In the genomic region with DNA sequence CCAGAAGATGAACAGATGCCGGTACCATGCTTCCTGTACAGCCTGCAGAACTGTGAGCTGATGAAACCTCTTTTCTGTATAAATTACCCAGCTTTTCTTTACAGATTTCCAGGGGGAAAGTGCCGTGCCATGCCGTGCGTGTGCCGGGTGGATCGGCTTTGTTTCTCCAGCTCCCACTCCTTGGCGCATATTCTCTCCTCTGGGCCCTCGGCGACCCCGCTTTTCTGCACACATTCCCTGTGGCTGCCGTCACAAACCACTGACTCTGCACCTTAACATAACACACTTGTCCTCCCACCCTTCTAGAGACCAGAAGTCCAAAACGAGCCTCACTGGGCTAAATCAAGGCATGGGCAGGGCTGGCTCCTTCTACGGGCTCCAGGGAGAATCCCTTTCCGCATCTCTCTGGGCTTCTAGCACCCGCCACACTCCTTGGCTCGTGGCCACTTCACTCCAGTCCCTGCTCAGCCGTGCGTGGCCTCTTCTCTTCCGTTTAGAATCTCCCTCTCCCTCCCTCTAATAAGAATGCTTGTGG, we compare ENCODE assay signal across 29 cellular contexts.
"Had no signal": no experiment of that assay in that cellular context is flagged by ENCODE, and none has a peak within 500 bp of the region (broad histone marks: within the 10 kb centered on the region; RNA-seq: fewer than 3 reads in every experiment).

No MANE protein-coding gene starts in this region.

- H3K4me3 ChIP-seq: left lung, lower lobe of right lung, right atrium auricular region, right lobe of liver, smooth muscle cell, tibial nerve, uterus had no signal

- H3K4me2 ChIP-seq: smooth muscle cell had no signal

- H3K36me3 ChIP-seq: left lung, lower lobe of right lung, right atrium auricular region, right lobe of liver, tibial nerve, uterus had no signal

- H3K9me3 Mint-ChIP-seq: natural killer cell had no signal

- H3K9me3 ChIP-seq: lower lobe of right lung, right lobe of liver, uterus had no signal

- H3K27me3 Mint-ChIP-seq: stimulated activated naive CD8-positive, alpha-beta T cell treated with anti-CD3 and anti-CD28 coated beads, Interleukin-15, amount 100 ng/mL, for 72 hours had no signal

- H3K9ac ChIP-seq: parathyroid adenoma had no signal

- H3K27ac ChIP-seq: left lung, lower lobe of right lung, parathyroid adenoma, right atrium auricular region, right lobe of liver, tibial nerve, uterus had no signal

- FAIRE-seq: islet of Langerhans, kidney had no signal

- H3K27me3 ChIP-seq: right atrium auricular region, right lobe of liver, tibial nerve, uterus had no signal

- H3K36me3 Mint-ChIP-seq: immature natural killer cell; natural killer cell; stimulated activated memory B cell treated with anti-CD40 and anti-IgM and Interleukin-4, amounts not matched to agents 10 μg/mL and 1 μg/mL and 100 μg/mL, for 72 hours; type B pancreatic cell had no signal

- H3K4me1 ChIP-seq: left lung, lower lobe of right lung, parathyroid adenoma, right atrium auricular region, right lobe of liver, tibial nerve, uterus had no signal

- H3K27ac Mint-ChIP-seq: naive B cell; natural killer cell; nephron progenitor cell; progenitor cell of endocrine pancreas; stimulated activated memory B cell treated with anti-CD40 and anti-IgM and Interleukin-4, amounts not matched to agents 10 μg/mL and 1 μg/mL and 100 μg/mL, for 72 hours; stimulated activated naive CD8-positive, alpha-beta T cell treated with anti-CD3 and anti-CD28 coated beads, Interleukin-15, amount 100 ng/mL, for 72 hours; type B pancreatic cell had no signal

- H2AFZ ChIP-seq: parathyroid adenoma had no signal

- H3K79me2 ChIP-seq: parathyroid adenoma had no signal

- DNase-seq: hypothalamus; immature natural killer cell; kidney; left colon; left lung; lower lobe of right lung; mammary epithelial cell; mesenchymal stem cell; naive B cell; natural killer cell; nephron progenitor cell; nucleus accumbens; right lobe of liver; stimulated activated CD4-positive, alpha-beta T cell treated with anti-CD3 and anti-CD28 coated beads, Interleukin-1b, Interleukin-23, amount 100 ng/mL, for 48 hours; stimulated activated CD4-positive, alpha-beta T cell treated with anti-CD3 and anti-CD28 coated beads, Interleukin-2, amount 100 ng/mL, for 48 hours; stimulated activated CD4-positive, alpha-beta T cell treated with anti-CD3 and anti-CD28 coated beads, Interleukin-4, amount 100 ng/mL, for 4 hours; stimulated activated CD8-positive, alpha-beta memory T cell treated with anti-CD3 and anti-CD28 coated beads, Interleukin-4, amount 100 ng/mL, for 48 hours; stimulated activated naive CD4-positive, alpha-beta T cell treated with Interleukin-2 at 50 U/mL for 16 hours; stimulated activated naive CD8-positive, alpha-beta T cell treated with anti-CD3 and anti-CD28 coated beads, Interleukin-15, amount 100 ng/mL, for 72 hours; substantia nigra; uterus had no signal

- H3K4me1 Mint-ChIP-seq: immature natural killer cell; natural killer cell; stimulated activated memory B cell treated with anti-CD40 and anti-IgM and Interleukin-4, amounts not matched to agents 10 μg/mL and 1 μg/mL and 100 μg/mL, for 72 hours; stimulated activated naive CD8-positive, alpha-beta T cell treated with anti-CD3 and anti-CD28 coated beads, Interleukin-15, amount 100 ng/mL, for 72 hours had no signal

- H3K4me3 Mint-ChIP-seq: immature natural killer cell; natural killer cell; nephron progenitor cell; stimulated activated memory B cell treated with anti-CD40 and anti-IgM and Interleukin-4, amounts not matched to agents 10 μg/mL and 1 μg/mL and 100 μg/mL, for 72 hours; stimulated activated naive CD8-positive, alpha-beta T cell treated with anti-CD3 and anti-CD28 coated beads, Interleukin-15, amount 100 ng/mL, for 72 hours; type B pancreatic cell had no signal

- ATAC-seq: left colon; left lung; lower lobe of right lung; natural killer cell; stimulated activated memory B cell treated with anti-CD40 and anti-IgM and Interleukin-4, amounts not matched to agents 10 μg/mL and 1 μg/mL and 100 μg/mL, for 72 hours; stimulated activated naive CD8-positive, alpha-beta T cell treated with anti-CD3 and anti-CD28 coated beads, Interleukin-15, amount 100 ng/mL, for 72 hours had no signal
